Comparison of ENCODE assay signal across 10 cellular contexts in genomic region chr14:67541448-67542387, GRCh38. TPM values are rescaled to one million over a fixed set of nuclear protein-coding genes. Genes with fewer than 3 reads are reported as not detected.
DNase-seq lines count a peak whose midpoint lies in the region; ATAC-seq, FAIRE-seq and TF ChIP-seq lines count a peak whose summit lies in the region.
"Had no signal": no experiment of that assay in that cellular context is flagged by ENCODE, and none has a peak within 500 bp of the region (broad histone marks: within the 10 kb centered on the region; RNA-seq: fewer than 3 reads in every experiment).

No MANE protein-coding gene starts in this region.

- peak; percentile 14 to 23 for DNase-seq in stimulated activated CD4-positive, alpha-beta T cell treated with anti-CD3 and anti-CD28 coated beads, Interleukin-2, amount 100 ng/mL, for 24 hours
- DNase-seq in stimulated activated CD4-positive, alpha-beta T cell treated with anti-CD3 and anti-CD28 coated beads, Interleukin-1b, Interleukin-23, amount 100 ng/mL, for 48 hours, result no peak
- no peak for DNase-seq in activated naive CD4-positive, alpha-beta T cell treated with anti-CD3 and anti-CD28 coated beads, Interleukin-2, amount 10 ng/mL, durations not matched to agents 7 days and 5 days
- DNase-seq in left kidney (ENCODE audit: low read depth, low spot score) (peak; percentile 38), urothelium cell line (ENCODE audit: low spot score) (no peak), GM12892 (ENCODE audit: insufficient read length) (no peak), Ammon's horn (ENCODE audit: low spot score) (no peak)
- DNase-seq: HCEC 1CT had no signal

- FAIRE-seq in urothelium cell line (lab: Jason Lieb, UNC) (peak; percentile 20), GM12892 (lab: Jason Lieb, UNC) (no peak)
- FAIRE-seq: TTC549 had no signal

- no peak overlapping the region for H3K27ac Mint-ChIP-seq in activated naive CD4-positive, alpha-beta T cell treated with anti-CD3 and anti-CD28 coated beads, Interleukin-2, amount 10 ng/mL, durations not matched to agents 7 days and 5 days

- H3K4me1 Mint-ChIP-seq in activated naive CD4-positive, alpha-beta T cell treated with anti-CD3 and anti-CD28 coated beads, Interleukin-2, amount 10 ng/mL, durations not matched to agents 7 days and 5 days, result peaks cover 11% of the 10 kb centered on the region

- TF ChIP-seq POLR2A in GM12892 (IDR thresholded peaks at IDR 0.05; ENCODE audit: low read depth, low read length), result no peak

- H3K27me3 Mint-ChIP-seq in activated naive CD4-positive, alpha-beta T cell treated with anti-CD3 and anti-CD28 coated beads, Interleukin-2, amount 10 ng/mL, durations not matched to agents 7 days and 5 days, result peaks cover 55% of the 10 kb centered on the region

- CTCF ChIA-PET in activated naive CD4-positive, alpha-beta T cell treated with anti-CD3 and anti-CD28 coated beads, Interleukin-2, amount 10 ng/mL, durations not matched to agents 7 days and 5 days (lab: Charles Lee), result interaction anchor here (0.9 to 1.5 kb wide), 3 partner anchors 15 to 116 kb away, joined by 3 to 9 read pairs (median 3); no protein-coding TSS in a partner anchor

- no peak for ATAC-seq in GM21423 (IDR thresholded peaks at IDR 0.05; ENCODE audit: unreplicated experiment)

- H3K36me3 Mint-ChIP-seq in activated naive CD4-positive, alpha-beta T cell treated with anti-CD3 and anti-CD28 coated beads, Interleukin-2, amount 10 ng/mL, durations not matched to agents 7 days and 5 days, result no peaks in the 10 kb centered on the region

- H3K4me3 Mint-ChIP-seq in activated naive CD4-positive, alpha-beta T cell treated with anti-CD3 and anti-CD28 coated beads, Interleukin-2, amount 10 ng/mL, durations not matched to agents 7 days and 5 days, result peak overlapping the region; percentile 16

- peaks cover 3% of the 10 kb centered on the region for H3K9me3 Mint-ChIP-seq in activated naive CD4-positive, alpha-beta T cell treated with anti-CD3 and anti-CD28 coated beads, Interleukin-2, amount 10 ng/mL, durations not matched to agents 7 days and 5 days

RNA-seq across cellular contexts. Expression of gene PLEKHH1, which starts 8.6 kb away (rescaled TPM):
- polyA plus RNA-seq in GM12892 (2012; ENCODE audit: missing spikeins), result 0.17 TPM

RNA-seq across cellular contexts. Expression of gene TMEM229B, which starts 53.2 kb away (rescaled TPM):
- polyA plus RNA-seq in GM12892 (2012; ENCODE audit: missing spikeins), result 0.15 TPM

RNA-seq across cellular contexts. Expression of gene PIGH, which starts 58.4 kb away (rescaled TPM):
- polyA plus RNA-seq in GM12892 (2012; ENCODE audit: missing spikeins), result 17.6 TPM

Comparison
In these comparisons a context has a peak if more than half of its experiments do, and no peak if none do; other contexts are left out.
1. DNase-seq: peak in stimulated activated CD4-positive, alpha-beta T cell treated with anti-CD3 and anti-CD28 coated beads, Interleukin-2, amount 100 ng/mL, for 24 hours (2 of 2) and left kidney (single experiment); none in stimulated activated CD4-positive, alpha-beta T cell treated with anti-CD3 and anti-CD28 coated beads, Interleukin-1b, Interleukin-23, amount 100 ng/mL, for 48 hours (single experiment), activated naive CD4-positive, alpha-beta T cell treated with anti-CD3 and anti-CD28 coated beads, Interleukin-2, amount 10 ng/mL, durations not matched to agents 7 days and 5 days (single experiment), urothelium cell line (single experiment), GM12892 (single experiment) and Ammon's horn (single experiment).